ENCODE assay signal across 22 cellular contexts in the genomic region with DNA sequence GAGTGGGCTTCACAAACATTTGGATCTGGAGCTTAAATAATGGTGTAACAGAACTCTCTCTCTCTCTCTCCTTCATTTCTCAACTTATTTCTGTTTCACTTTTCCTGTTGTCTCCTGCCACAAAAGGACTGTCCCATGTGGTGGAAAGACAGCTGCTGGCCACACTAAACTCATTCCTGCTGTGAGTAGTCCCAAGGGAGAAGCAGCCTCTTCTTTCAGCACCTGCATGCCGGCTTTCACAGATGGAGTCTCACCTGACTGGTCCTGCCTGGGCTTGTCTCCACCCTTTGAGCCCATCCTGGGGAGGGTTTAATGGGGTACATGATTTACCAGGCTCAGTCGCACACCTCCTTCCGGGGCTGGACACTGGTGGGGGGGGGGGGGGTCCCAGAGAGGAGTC. TPM values are rescaled to one million over a fixed set of nuclear protein-coding genes. Genes with fewer than 3 reads are reported as not detected.
A peak's percentile ranks its signal among the peaks of the same experiment; 100 is the strongest.
DNase-seq lines count a peak whose midpoint lies in the region; ATAC-seq and TF ChIP-seq lines count a peak whose summit lies in the region.
"Had no signal": no experiment of that assay in that cellular context is flagged by ENCODE, and none has a peak within 500 bp of the region (broad histone marks: within the 10 kb centered on the region; RNA-seq: fewer than 3 reads in every experiment).

No MANE protein-coding gene starts in this region.

- peak; percentile 22 for DNase-seq in AG08395 (ENCODE audit: low spot score)
- no peak for DNase-seq in GM23338 (ENCODE audit: low spot score)
- peak; percentile 84 for DNase-seq in NCI-H2107 treated with DMSO at 0.1 percent for 48 hours (lab: John Stamatoyannopoulos, UW; ENCODE audit: unreplicated experiment)
- peak; percentile 60 for DNase-seq in epithelial cell of esophagus (ENCODE audit: low read depth)
- no peak for DNase-seq in CD1c-positive myeloid dendritic cell (ENCODE audit: extremely low spot score)
- DNase-seq in activated CD4-positive, alpha-beta T cell treated with anti-CD3 and anti-CD28 coated beads, Interleukin-2, amount 10 ng/mL, durations not matched to agents 7 days and 5 days, result no peak
- no peak for DNase-seq in activated CD4-positive, alpha-beta T cell treated with anti-CD3 and anti-CD28 coated beads, Interleukin-2, amount 50 U/mL, for 4 hours
- DNase-seq: CD4-positive, CD25-positive, alpha-beta regulatory T cell; DMS53; KG1; MV-4-11; NCI-H2227 treated with DMSO at 0.1 percent for 48 hours; Right ventricle myocardium superior; stimulated activated CD4-positive, alpha-beta T cell treated with anti-CD3 and anti-CD28 coated beads, Interleukin-4, amount 100 ng/mL, for 1 hour; upper lobe of right lung had no signal

- no peaks in the 10 kb centered on the region for H3F3A ChIP-seq in GM23338 (replicated peaks; ENCODE audit: low read depth)

- TF ChIP-seq CTCF in GM23338 (conservative IDR thresholded peaks at IDR 0.05; ENCODE audit: low read depth in 2 of 2), result no peak
- no peak for TF ChIP-seq CTCF in epithelial cell of esophagus (IDR thresholded peaks at IDR 0.05; ENCODE audit: insufficient read depth, low read depth, low read length, missing control alignments)

- no peak overlapping the region for H3K27ac Mint-ChIP-seq in GM23338
- no peak overlapping the region for H3K27ac Mint-ChIP-seq in activated CD4-positive, alpha-beta T cell treated with anti-CD3 and anti-CD28 coated beads, Interleukin-2, amount 10 ng/mL, durations not matched to agents 7 days and 5 days
- H3K27ac Mint-ChIP-seq: activated T-helper 2 cell treated with anti-CD3 and anti-CD28 coated beads, Interferon-gamma antibody, Interleukin-2, Interleukin-4, amounts not matched to agents 10 μg/mL and 5 μg/mL and 100 μg/mL, durations not matched to agents 14 hours and 24 hours and 36 hours; CD4-positive, CD25-positive, alpha-beta regulatory T cell; mesothelial cell of epicardium had no signal

- no peak overlapping the region for H3K27ac ChIP-seq in GM23338 (ENCODE audit: low read depth)
- H3K27ac ChIP-seq: A549, gastroesophageal sphincter, prostate gland, upper lobe of right lung had no signal

- no peaks in the 10 kb centered on the region for H3K79me2 ChIP-seq in GM23338 (replicated peaks; ENCODE audit: insufficient read depth)

- H3K36me3 ChIP-seq in GM23338 (ENCODE audit: insufficient read depth), result no peaks in the 10 kb centered on the region
- H3K36me3 ChIP-seq: gastroesophageal sphincter, prostate gland, upper lobe of right lung had no signal

- peaks cover 1% of the 10 kb centered on the region for H3K27me3 Mint-ChIP-seq in GM23338 (ENCODE audit: insufficient read depth, low read depth, poor library complexity)
- H3K27me3 Mint-ChIP-seq in activated CD4-positive, alpha-beta T cell treated with anti-CD3 and anti-CD28 coated beads, Interleukin-2, amount 10 ng/mL, durations not matched to agents 7 days and 5 days, result peaks cover 4% of the 10 kb centered on the region

- no peak overlapping the region for H3K4me3 Mint-ChIP-seq in GM23338
- H3K4me3 Mint-ChIP-seq in activated CD4-positive, alpha-beta T cell treated with anti-CD3 and anti-CD28 coated beads, Interleukin-2, amount 10 ng/mL, durations not matched to agents 7 days and 5 days, result no peak overlapping the region
- H3K4me3 Mint-ChIP-seq: CD4-positive, CD25-positive, alpha-beta regulatory T cell; mesothelial cell of epicardium had no signal

- 0 out of 2 replicates have a peak overlapping the region, but pooled peaks have one; percentile 32 for H2AFZ ChIP-seq in GM23338

- peaks cover 31% of the 10 kb centered on the region for H3K4me1 Mint-ChIP-seq in GM23338
- H3K4me1 Mint-ChIP-seq in activated CD4-positive, alpha-beta T cell treated with anti-CD3 and anti-CD28 coated beads, Interleukin-2, amount 10 ng/mL, durations not matched to agents 7 days and 5 days, result no peaks in the 10 kb centered on the region
- H3K4me1 Mint-ChIP-seq: CD4-positive, CD25-positive, alpha-beta regulatory T cell had no signal

- H4K20me1 ChIP-seq in GM23338 (replicated peaks; ENCODE audit: insufficient read depth), result no peaks in the 10 kb centered on the region

- no peak overlapping the region for H3K4me3 ChIP-seq in GM23338
- no peak overlapping the region for H3K4me3 ChIP-seq in epithelial cell of esophagus (ENCODE audit: low read length)
- H3K4me3 ChIP-seq: A549, gastroesophageal sphincter, prostate gland, smooth muscle cell, upper lobe of right lung had no signal

- no peaks in the 10 kb centered on the region for H3K27me3 ChIP-seq in GM23338 (ENCODE audit: insufficient read depth)
- H3K27me3 ChIP-seq: gastroesophageal sphincter had no signal

- CTCF ChIA-PET in activated CD4-positive, alpha-beta T cell treated with anti-CD3 and anti-CD28 coated beads, Interleukin-2, amount 10 ng/mL, durations not matched to agents 7 days and 5 days (lab: Charles Lee), result interaction anchor here (1.8 kb wide), 1 partner anchor 9 kb away, joined by 4 read pairs; no protein-coding TSS in a partner anchor

- no peaks in the 10 kb centered on the region; the same call in 1 of the 2 replicates for H3K4me1 ChIP-seq in GM23338 (ENCODE audit: insufficient read depth)
- H3K4me1 ChIP-seq: A549, gastroesophageal sphincter, prostate gland, upper lobe of right lung had no signal

- POLR2A ChIA-PET in activated CD4-positive, alpha-beta T cell treated with anti-CD3 and anti-CD28 coated beads, Interleukin-2, amount 10 ng/mL, durations not matched to agents 7 days and 5 days (lab: Charles Lee), result no interaction called here

- peaks cover 8% of the 10 kb centered on the region; the same call in 1 of the 2 replicates for H3K9me2 ChIP-seq in GM23338 (ENCODE audit: insufficient read depth)

- no peaks in the 10 kb centered on the region for H3K36me3 Mint-ChIP-seq in GM23338 (ENCODE audit: low read depth)
- H3K36me3 Mint-ChIP-seq in activated CD4-positive, alpha-beta T cell treated with anti-CD3 and anti-CD28 coated beads, Interleukin-2, amount 10 ng/mL, durations not matched to agents 7 days and 5 days (ENCODE audit: low read depth), result no peaks in the 10 kb centered on the region
- H3K36me3 Mint-ChIP-seq: CD4-positive, CD25-positive, alpha-beta regulatory T cell; mesothelial cell of epicardium had no signal

- no peak overlapping the region for H3K4me2 ChIP-seq in GM23338
- H3K4me2 ChIP-seq: A549, smooth muscle cell had no signal

- ATAC-seq in GM23338 (no peak), HG02571 (IDR thresholded peaks at IDR 0.05; ENCODE audit: unreplicated experiment) (no peak)
- ATAC-seq: A549, gastroesophageal sphincter, upper lobe of right lung had no signal

- no peaks in the 10 kb centered on the region; the same call in 2 of the 3 replicates for H3K9me3 Mint-ChIP-seq in GM23338
- no peaks in the 10 kb centered on the region for H3K9me3 Mint-ChIP-seq in activated CD4-positive, alpha-beta T cell treated with anti-CD3 and anti-CD28 coated beads, Interleukin-2, amount 10 ng/mL, durations not matched to agents 7 days and 5 days
- H3K9me3 Mint-ChIP-seq: activated T-helper 2 cell treated with anti-CD3 and anti-CD28 coated beads, Interferon-gamma antibody, Interleukin-2, Interleukin-4, amounts not matched to agents 10 μg/mL and 5 μg/mL and 100 μg/mL, durations not matched to agents 14 hours and 24 hours and 36 hours; mesothelial cell of epicardium had no signal

RNA-seq across cellular contexts. Expression of gene IRS2, which starts 31.8 kb away (rescaled TPM):
- total RNA-seq in GM23338 (2014; rRNA removed; shearing (Covaris generic)), result 12.4 and 14.5 TPM in 2 replicates
- polyA plus RNA-seq in GM23338 (2016; fragmentation: Nextera tagmentation; extraction: Ambion mirVana), result 3.6 and 4.0 TPM in 2 replicates
- 1 to 10 TPM; 3.4 to 4.2 TPM for total RNA-seq in activated CD4-positive, alpha-beta T cell treated with anti-CD3 and anti-CD28 coated beads, Interleukin-2, amount 10 ng/mL, durations not matched to agents 7 days and 5 days

Comparison
In these comparisons a context has a peak if more than half of its experiments do, and no peak if none do; other contexts are left out.
1. DNase-seq: peak in AG08395 (single experiment), NCI-H2107 treated with DMSO at 0.1 percent for 48 hours (single experiment) and epithelial cell of esophagus (single experiment); none in GM23338 (single experiment), CD1c-positive myeloid dendritic cell (single experiment), activated CD4-positive, alpha-beta T cell treated with anti-CD3 and anti-CD28 coated beads, Interleukin-2, amount 10 ng/mL, durations not matched to agents 7 days and 5 days (single experiment) and activated CD4-positive, alpha-beta T cell treated with anti-CD3 and anti-CD28 coated beads, Interleukin-2, amount 50 U/mL, for 4 hours (0 of 2).